Comparison of ENCODE assay signal across 24 cellular contexts in the genomic region with DNA sequence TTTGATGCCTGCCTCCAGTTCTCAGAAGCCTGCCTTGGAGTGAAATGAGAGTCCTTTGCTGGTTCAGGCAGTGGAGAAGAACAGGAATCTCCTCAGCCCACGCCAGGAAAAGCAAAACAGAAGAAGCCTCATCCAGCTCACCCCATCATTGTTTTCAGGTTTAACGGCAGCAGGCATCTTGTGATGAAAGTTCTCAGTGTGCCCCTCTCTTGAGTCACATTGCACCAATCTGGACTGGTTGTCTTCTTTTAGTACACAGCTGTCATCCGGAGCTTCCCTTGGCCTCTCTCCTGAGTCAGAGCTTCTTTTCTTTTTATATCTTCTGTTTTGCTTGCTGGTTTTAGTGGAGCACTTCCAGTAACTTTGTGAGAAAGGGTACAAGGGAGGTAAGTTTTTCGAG. TPM values are rescaled to one million over a fixed set of nuclear protein-coding genes. Genes with fewer than 3 reads are reported as not detected.
A peak's percentile ranks its signal among the peaks of the same experiment; 100 is the strongest.
DNase-seq lines count a peak whose midpoint lies in the region; ATAC-seq and TF ChIP-seq lines count a peak whose summit lies in the region.
"Had no signal": no experiment of that assay in that cellular context is flagged by ENCODE, and none has a peak within 500 bp of the region (broad histone marks: within the 10 kb centered on the region; RNA-seq: fewer than 3 reads in every experiment).

No MANE protein-coding gene starts in this region.

- H3K4me1 Mint-ChIP-seq in activated CD8-positive, alpha-beta memory T cell treated with anti-CD3 and anti-CD28 coated beads, Interleukin-2, amount 10 ng/mL, durations not matched to agents 7 days and 5 days, result no peaks in the 10 kb centered on the region
- H3K4me1 Mint-ChIP-seq: B cell had no signal

- no peaks in the 10 kb centered on the region for H3K9me3 ChIP-seq in Loucy (ENCODE audit: insufficient read depth, low read depth, low read length)
- H3K9me3 ChIP-seq in gastrocnemius medialis, result no peaks in the 10 kb centered on the region
- no peaks in the 10 kb centered on the region for H3K9me3 ChIP-seq in hepatocyte (ENCODE audit: low read depth)
- H3K9me3 ChIP-seq: SJSA1 had no signal

- CTCF ChIA-PET in activated CD8-positive, alpha-beta memory T cell treated with anti-CD3 and anti-CD28 coated beads, Interleukin-2, amount 10 ng/mL, durations not matched to agents 7 days and 5 days (lab: Charles Lee), result no interaction called here

- WGBS in hepatocyte (ENCODE audit: low lambda C conversion rate, missing lambda C conversion rate), result 66% methylated on average over 4 of the region's 4 CpGs

- peak; percentile 39 to 67 for TF ChIP-seq POLR2A in gastrocnemius medialis (IDR thresholded peaks at IDR 0.05)

- H3K4me3 Mint-ChIP-seq in activated CD8-positive, alpha-beta memory T cell treated with anti-CD3 and anti-CD28 coated beads, Interleukin-2, amount 10 ng/mL, durations not matched to agents 7 days and 5 days, result no peak overlapping the region
- H3K4me3 Mint-ChIP-seq: B cell, CD14-positive monocyte had no signal

- H3K4me3 ChIP-seq in Loucy (ENCODE audit: low read length, poor library complexity, severe bottlenecking) (peak overlapping the region; percentile 92), gastrocnemius medialis (peak overlapping the region; percentile 29 to 45 (median 40)), hepatocyte (no peak overlapping the region)
- H3K4me3 ChIP-seq: K562, SJSA1 had no signal

- peaks cover 42% of the 10 kb centered on the region for H3K36me3 ChIP-seq in Loucy (ENCODE audit: insufficient read depth, low read length)
- H3K36me3 ChIP-seq in gastrocnemius medialis, result no peaks in the 10 kb centered on the region
- no peaks in the 10 kb centered on the region for H3K36me3 ChIP-seq in hepatocyte (replicated peaks; ENCODE audit: insufficient read depth, low read depth)
- H3K36me3 ChIP-seq: SJSA1 had no signal

- peak overlapping the region; percentile 100 for H3K9ac ChIP-seq in Loucy (ENCODE audit: low read depth, low read length, poor library complexity, severe bottlenecking)

- in situ Hi-C loops in gastrocnemius medialis (cut with MboI; ENCODE audit: low sequenced_read_pairs in 4 of 4), result no loop called here

- peaks cover 8% of the 10 kb centered on the region for H3K27me3 Mint-ChIP-seq in activated CD8-positive, alpha-beta memory T cell treated with anti-CD3 and anti-CD28 coated beads, Interleukin-2, amount 10 ng/mL, durations not matched to agents 7 days and 5 days
- H3K27me3 Mint-ChIP-seq: B cell had no signal

- intact Hi-C loops in gastrocnemius medialis (cut with DNase I; ENCODE audit: low total_unique reads), result loop anchor here (5.0 kb wide), 2 partner anchors 40 to 50 kb away; a partner anchor contains a TSS

- H3K36me3 Mint-ChIP-seq in activated CD8-positive, alpha-beta memory T cell treated with anti-CD3 and anti-CD28 coated beads, Interleukin-2, amount 10 ng/mL, durations not matched to agents 7 days and 5 days, result no peaks in the 10 kb centered on the region
- H3K36me3 Mint-ChIP-seq: CD14-positive monocyte had no signal

- H3K9me3 Mint-ChIP-seq in activated CD8-positive, alpha-beta memory T cell treated with anti-CD3 and anti-CD28 coated beads, Interleukin-2, amount 10 ng/mL, durations not matched to agents 7 days and 5 days (ENCODE audit: low read depth), result no peaks in the 10 kb centered on the region

- no peak overlapping the region for H3K27ac Mint-ChIP-seq in activated CD8-positive, alpha-beta memory T cell treated with anti-CD3 and anti-CD28 coated beads, Interleukin-2, amount 10 ng/mL, durations not matched to agents 7 days and 5 days
- H3K27ac Mint-ChIP-seq: B cell, CD14-positive monocyte had no signal

- H2AFZ ChIP-seq in Loucy (ENCODE audit: low read length) (no peak overlapping the region), hepatocyte (no peak overlapping the region)

- ATAC-seq in gastrocnemius medialis, result peak; percentile 92 to 94
- ATAC-seq in activated CD8-positive, alpha-beta memory T cell treated with anti-CD3 and anti-CD28 coated beads, Interleukin-2, amount 10 ng/mL, durations not matched to agents 7 days and 5 days, result no peak
- no peak for ATAC-seq in HG02759 (IDR thresholded peaks at IDR 0.05; ENCODE audit: unreplicated experiment)
- ATAC-seq: K562 had no signal

- H4K20me1 ChIP-seq in Loucy (ENCODE audit: insufficient read depth, low read length, poor library complexity, severe bottlenecking), result no peaks in the 10 kb centered on the region
- no peaks in the 10 kb centered on the region for H4K20me1 ChIP-seq in hepatocyte (ENCODE audit: insufficient read depth, poor library complexity, severe bottlenecking)

- H3F3A ChIP-seq in Loucy (ENCODE audit: low read depth), result peaks cover 3% of the 10 kb centered on the region; the same call in 1 of the 2 replicates

- TF ChIP-seq CTCF in Loucy (conservative IDR thresholded peaks at IDR 0.05; ENCODE audit: low read length), result no peak
- TF ChIP-seq CTCF in gastrocnemius medialis (IDR thresholded peaks at IDR 0.05 in 4 of 5, conservative IDR thresholded peaks at IDR 0.05 in 1 of 5), result no peak
- TF ChIP-seq CTCF in hepatocyte (IDR thresholded peaks at IDR 0.05; ENCODE audit: poor library complexity), result no peak

- H3K4me1 ChIP-seq in Loucy (ENCODE audit: insufficient read depth, low read length, poor library complexity, severe bottlenecking), result peaks cover 59% of the 10 kb centered on the region
- H3K4me1 ChIP-seq in gastrocnemius medialis, result peaks cover 7 to 34% of the 10 kb centered on the region in 2 donors
- H3K4me1 ChIP-seq in hepatocyte (ENCODE audit: insufficient read depth), result no peaks in the 10 kb centered on the region
- H3K4me1 ChIP-seq: SJSA1 had no signal

- no peaks in the 10 kb centered on the region for H3K9me2 ChIP-seq in Loucy (replicated peaks; ENCODE audit: low read depth, low read length)
- H3K9me2 ChIP-seq in hepatocyte (replicated peaks; ENCODE audit: insufficient read depth), result no peaks in the 10 kb centered on the region

- H3K79me2 ChIP-seq in Loucy (ENCODE audit: insufficient read depth, low read length) (peaks cover 88% of the 10 kb centered on the region), hepatocyte (no peaks in the 10 kb centered on the region)

- DNase-seq in CD1c-positive myeloid dendritic cell (ENCODE audit: extremely low spot score), result peak; percentile 3
- DNase-seq in left kidney (ENCODE audit: low read depth, low spot score), result peak; percentile 1
- peak; percentile 50 to 64 for DNase-seq in gastrocnemius medialis
- no peak for DNase-seq in hepatocyte (ENCODE audit: low spot score)
- no peak for DNase-seq in activated CD8-positive, alpha-beta memory T cell treated with anti-CD3 and anti-CD28 coated beads, Interleukin-2, amount 10 ng/mL, durations not matched to agents 7 days and 5 days
- DNase-seq in OCI-M2 (lab: John Stamatoyannopoulos, UW; ENCODE audit: unreplicated experiment), result no peak
- DNase-seq: DMS53, GDM1, MV-4-11, NCI-H1105 treated with DMSO at 0.1 percent for 48 hours, NCI-H1694, NCI-H2081, NCI-H2171, NCI-H345, NCI-H524, NCI-H774 had no signal

- H3K27me3 ChIP-seq in Loucy (ENCODE audit: insufficient read depth, low read length, poor library complexity, severe bottlenecking) (peaks cover 19% of the 10 kb centered on the region), gastrocnemius medialis (no peaks in the 10 kb centered on the region), hepatocyte (no peaks in the 10 kb centered on the region)
- H3K27me3 ChIP-seq: SJSA1 had no signal

- peak overlapping the region; percentile 85 for H3K4me2 ChIP-seq in Loucy (ENCODE audit: low read depth, low read length, poor library complexity, severe bottlenecking)
- H3K4me2 ChIP-seq in hepatocyte, result no peak overlapping the region

- H3K27ac ChIP-seq in gastrocnemius medialis (peak overlapping the region; percentile 81 to 90 (median 88)), hepatocyte (no peak overlapping the region)
- H3K27ac ChIP-seq: SJSA1 had no signal

RNA-seq across cellular contexts. Expression of a gene that starts 50.9 kb away (rescaled TPM):
- total RNA-seq in gastrocnemius medialis (100 to 1,000 TPM in 2 of 4 donors, 10 to 100 TPM in 2; 38.1 to 288 (median 130) TPM), hepatocyte (12.3 and 12.4 TPM in 2 replicates)
- 17.2 and 23.2 TPM in 2 replicates for polyA plus RNA-seq in hepatocyte
- not detected for total RNA-seq in activated CD8-positive, alpha-beta memory T cell treated with anti-CD3 and anti-CD28 coated beads, Interleukin-2, amount 10 ng/mL, durations not matched to agents 7 days and 5 days
- total RNA-seq: A172, OCI-LY7 had no signal
- polyA plus RNA-seq: CD14-positive monocyte had no signal

Comparison
In these comparisons a context has a peak if more than half of its experiments do, and no peak if none do; other contexts are left out.
1. DNase-seq: peak in CD1c-positive myeloid dendritic cell (single experiment), left kidney (single experiment) and gastrocnemius medialis (2 of 2); none in hepatocyte (single experiment), activated CD8-positive, alpha-beta memory T cell treated with anti-CD3 and anti-CD28 coated beads, Interleukin-2, amount 10 ng/mL, durations not matched to agents 7 days and 5 days (single experiment) and OCI-M2 (single experiment).
2. ATAC-seq: peak in gastrocnemius medialis (2 of 2); none in activated CD8-positive, alpha-beta memory T cell treated with anti-CD3 and anti-CD28 coated beads, Interleukin-2, amount 10 ng/mL, durations not matched to agents 7 days and 5 days (single experiment) and HG02759 (single experiment).
3. RNA of a gene that starts 50.9 kb away (total RNA-seq): 38.1 to 288 TPM in gastrocnemius medialis and 12.3 to 12.4 TPM in hepatocyte; not detected in activated CD8-positive, alpha-beta memory T cell treated with anti-CD3 and anti-CD28 coated beads, Interleukin-2, amount 10 ng/mL, durations not matched to agents 7 days and 5 days; every median in the first group is over 10 times any median in the second.